ENCODE assay signal across 8 cellular contexts in the genomic region with DNA sequence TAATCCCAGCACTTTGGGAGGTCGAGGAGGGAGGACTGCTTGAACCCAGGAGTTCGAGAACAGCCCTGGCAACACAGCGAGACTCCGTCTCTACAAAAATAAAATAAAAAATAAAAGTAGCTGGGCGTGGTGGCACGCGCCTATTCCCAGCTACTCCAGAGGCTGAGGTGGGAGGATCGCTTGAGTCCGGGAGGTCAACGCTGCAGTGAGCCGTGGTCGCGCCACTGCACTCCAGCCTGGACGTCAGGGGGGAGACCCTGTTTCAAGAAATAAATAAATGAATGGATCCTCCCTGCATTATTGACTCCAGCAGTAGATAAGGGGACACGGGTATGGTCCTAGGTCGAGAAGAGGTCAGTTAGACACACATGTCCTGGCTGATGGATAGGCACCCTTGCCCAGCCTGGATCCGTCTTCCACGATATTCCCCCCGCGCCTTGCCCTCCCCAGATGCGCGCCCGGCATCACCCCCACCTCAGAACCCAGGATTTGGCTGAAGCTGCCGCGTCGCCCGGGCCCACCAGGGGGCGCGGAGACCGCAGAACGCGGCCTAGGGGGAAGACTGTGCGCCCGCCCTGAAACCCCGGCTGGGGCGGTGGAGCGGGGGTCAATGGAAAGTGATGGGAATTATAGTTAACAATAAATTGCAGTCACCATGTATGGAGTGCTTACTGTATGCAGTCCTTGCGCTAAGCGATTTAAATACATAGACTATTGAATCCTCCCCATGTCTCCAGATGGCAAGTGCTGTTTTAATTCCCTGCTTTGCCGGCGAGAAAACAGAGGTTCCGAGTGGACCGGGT. TPM values are rescaled to one million over a fixed set of nuclear protein-coding genes. Genes with fewer than 3 reads are reported as not detected.
DNase-seq lines count a peak whose midpoint lies in the region; ATAC-seq, FAIRE-seq and TF ChIP-seq lines count a peak whose summit lies in the region.

No MANE protein-coding gene starts in this region.

- H3K4me3 ChIP-seq in bronchial epithelial cell (ENCODE audit: low read depth, low read length) = peak overlapping the region; percentile 76
- H3K4me3 ChIP-seq in small intestine (ENCODE audit: low read depth in 1 of 2, low read length in 2 of 2) = peak overlapping the region; percentile 44 to 63

- no peaks in the 10 kb centered on the region for H3K36me3 Mint-ChIP-seq in immature natural killer cell

- TF ChIP-seq CTCF in VCaP (conservative IDR thresholded peaks at IDR 0.05) (peak; percentile 96), bronchial epithelial cell (IDR thresholded peaks at IDR 0.05; ENCODE audit: insufficient read depth, low read length, severe bottlenecking) (peak; percentile 87)

- peak; percentile 81 for DNase-seq in Ammon's horn (ENCODE audit: low spot score)
- DNase-seq in NCI-H2081 treated with DMSO at 0.1 percent for 48 hours (lab: John Stamatoyannopoulos, UW) = peak; percentile 33
- DNase-seq in bronchial epithelial cell (ENCODE audit: low read depth) = no peak
- DNase-seq in immature natural killer cell = peak; percentile 79 to 83 (median 81)
- DNase-seq in small intestine = peak; percentile 75
- no peak for DNase-seq in cortex of kidney (lab: John Stamatoyannopoulos, UW)

- FAIRE-seq in bronchial epithelial cell (lab: Jason Lieb, UNC) = no peak
- FAIRE-seq in small intestine (lab: Jason Lieb, UNC) = no peak

- peaks cover 6 to 20% (median 17%) of the 10 kb centered on the region in 3 donors for H3K27me3 Mint-ChIP-seq in immature natural killer cell (ENCODE audit: low read depth in 3 of 3)

- H3K9me3 Mint-ChIP-seq in immature natural killer cell = no peaks in the 10 kb centered on the region

- peak overlapping the region; percentile 77 to 88 (median 86) for H3K4me3 Mint-ChIP-seq in immature natural killer cell

- H3K27ac Mint-ChIP-seq in immature natural killer cell = peak overlapping the region; percentile 86 to 96 (median 91)

- peak; percentile 31 for ATAC-seq in GM21390 (IDR thresholded peaks at IDR 0.05; ENCODE audit: unreplicated experiment)

- H3K27me3 ChIP-seq in bronchial epithelial cell (ENCODE audit: control insufficient read depth, insufficient read depth, low read length) (no peaks in the 10 kb centered on the region), small intestine (ENCODE audit: control insufficient read depth in 2 of 2, insufficient read depth in 2 of 2, low read length in 2 of 2) (no peaks in the 10 kb centered on the region)

- WGBS in small intestine, 3 donors = 4 to 7% (median 6%) methylated on average over 41 to 43 of the region's 43 CpGs

- peak overlapping the region; percentile 75 for H3K27ac ChIP-seq in VCaP
- H3K27ac ChIP-seq in small intestine (ENCODE audit: low read depth in 1 of 2, low read length in 1 of 2) = peak overlapping the region; percentile 61 to 89

- H3K9me3 ChIP-seq in small intestine (ENCODE audit: control insufficient read depth, low read depth) = no peaks in the 10 kb centered on the region

- H3K4me1 Mint-ChIP-seq in immature natural killer cell = peaks cover 28 to 33% of the 10 kb centered on the region in 2 donors

- no peaks in the 10 kb centered on the region for H3K4me1 ChIP-seq in small intestine (ENCODE audit: control insufficient read depth in 2 of 2, insufficient read depth in 1 of 2, low read depth in 1 of 2, low read length in 1 of 2)

- H3K36me3 ChIP-seq in bronchial epithelial cell (ENCODE audit: control insufficient read depth, insufficient read depth, low read length) (peaks cover 3% of the 10 kb centered on the region), small intestine (ENCODE audit: control insufficient read depth in 2 of 2, insufficient read depth in 2 of 2, low read length in 2 of 2) (no peaks in the 10 kb centered on the region)

RNA-seq across cellular contexts. Expression of a gene that starts 2.1 kb away (rescaled TPM):
- total RNA-seq in bronchial epithelial cell = 52.5 and 58.7 TPM in 2 replicates
- 1 to 10 TPM in 2 of 3 donors, not detected in 1; 2.1 to 2.5 TPM for polyA plus RNA-seq in immature natural killer cell
- 100 to 1,000 TPM in 2 of 3 donors, 10 to 100 TPM in 1; 61.8 to 206 (median 134) TPM for polyA plus RNA-seq in small intestine

RNA-seq across cellular contexts. Expression of a gene that starts 13.9 kb away (rescaled TPM):
- 158 and 179 TPM in 2 replicates for total RNA-seq in bronchial epithelial cell
- polyA plus RNA-seq in immature natural killer cell = 100 to 1,000 TPM; 620 to 796 (median 697) TPM
- 100 to 1,000 TPM in 1 of 3 donors, 10 to 100 TPM in 2; 44.7 to 214 (median 54.6) TPM for polyA plus RNA-seq in small intestine

RNA-seq across cellular contexts. Expression of a gene that starts 24.2 kb away (rescaled TPM):
- 148 and 157 TPM in 2 replicates for total RNA-seq in bronchial epithelial cell
- 100 to 1,000 TPM; 157 to 165 (median 159) TPM for polyA plus RNA-seq in immature natural killer cell
- polyA plus RNA-seq in small intestine = 100 to 1,000 TPM; 390 to 523 (median 442) TPM

RNA-seq across cellular contexts. Expression of a gene that starts 24.5 kb away (rescaled TPM):
- total RNA-seq in bronchial epithelial cell = not detected in 2 replicates
- polyA plus RNA-seq in immature natural killer cell = 10 to 100 TPM in 1 of 3 donors, 1 to 10 TPM in 2; 3.0 to 11.0 (median 4.5) TPM
- 1 to 10 TPM in 2 of 3 donors, not detected in 1; 3.1 to 4.0 TPM for polyA plus RNA-seq in small intestine

RNA-seq across cellular contexts. Expression of a gene that starts 25.8 kb away (rescaled TPM):
- not detected in 2 replicates for total RNA-seq in bronchial epithelial cell
- polyA plus RNA-seq in immature natural killer cell (not detected), small intestine (1 to 10 TPM in 1 of 3 donors, under 1 TPM in 1, not detected in 1; 0.10 to 3.4 TPM)

Comparison
In these comparisons a context has a peak if more than half of its experiments do, and no peak if none do; other contexts are left out.
1. DNase-seq: peak in Ammon's horn (single experiment), NCI-H2081 treated with DMSO at 0.1 percent for 48 hours (single experiment), immature natural killer cell (3 of 3) and small intestine (single experiment); none in bronchial epithelial cell (single experiment) and cortex of kidney (single experiment).
2. RNA of a gene that starts 2.1 kb away (polyA plus RNA-seq): 61.8 to 206 TPM in small intestine; 2.1 to 2.5 TPM in immature natural killer cell; every median in the first group is over 10 times any median in the second.